16 cellular contexts compared by ENCODE assay signal in the genomic region with DNA sequence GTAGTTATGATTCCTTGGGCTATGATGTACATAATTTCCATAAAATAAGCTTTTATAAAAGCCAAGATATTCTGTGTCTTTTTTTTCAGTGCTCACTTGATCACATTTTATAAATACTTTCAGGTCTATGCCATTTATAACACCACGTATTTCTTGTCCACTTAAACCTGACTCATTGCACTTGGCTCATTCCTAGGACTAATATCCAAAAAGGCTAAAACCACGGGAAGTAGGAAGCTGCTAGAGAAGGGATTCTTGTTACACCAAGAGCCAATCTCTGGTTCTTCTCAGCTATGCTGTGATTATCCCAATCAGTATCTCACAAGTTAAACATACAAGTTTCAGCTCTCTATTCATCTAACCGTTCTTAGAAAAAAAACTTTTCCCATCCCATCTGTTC.
DNase-seq lines count a peak whose midpoint lies in the region; TF ChIP-seq lines count a peak whose summit lies in the region.
"Had no signal": no experiment of that assay in that cellular context is flagged by ENCODE, and none has a peak within 500 bp of the region (broad histone marks: within the 10 kb centered on the region; RNA-seq: fewer than 3 reads in every experiment).

No MANE protein-coding gene starts in this region.

- no peaks in the 10 kb centered on the region for H3K9me3 ChIP-seq in GM23248 (ENCODE audit: low read depth)
- H3K9me3 ChIP-seq: Peyer's patch had no signal

- peak; percentile 80 for DNase-seq in GM23248
- DNase-seq in RWPE1 (ENCODE audit: low spot score): peak; percentile 9
- DNase-seq in fibroblast of gingiva (ENCODE audit: low read depth): peak; percentile 63
- peak; percentile 61 for DNase-seq in retinal pigment epithelial cell (ENCODE audit: low read depth)
- no peak for DNase-seq in activated gamma-delta T cell (lab: John Stamatoyannopoulos, UW)
- DNase-seq in occipital lobe (lab: John Stamatoyannopoulos, UW): no peak
- no peak for DNase-seq in activated CD4-positive, alpha-beta T cell treated with anti-CD3 and anti-CD28 coated beads for 48 hours
- DNase-seq in RPMI8226: no peak
- DNase-seq: activated effector memory CD4-positive, alpha-beta T cell treated with anti-CD3 and anti-CD28 coated beads, Interleukin-2, amount 50 U/mL, for 16 hours; anterior cingulate cortex; C1 segment of cervical spinal cord; MV-4-11; naive thymus-derived CD4-positive, alpha-beta T cell; NCI-H2081 treated with DMSO at 0.1 percent for 48 hours; NCI-H526; Peyer's patch had no signal

- in situ Hi-C loops in GM23248 (cut with MboI): no loop called here

- H3K9me2 ChIP-seq in GM23248 (ENCODE audit: insufficient read depth): 0 out of 2 replicates have a peak, but pooled peaks cover 7% of the 10 kb centered on the region

- H4K20me1 ChIP-seq in GM23248 (ENCODE audit: insufficient read depth): no peaks in the 10 kb centered on the region

- H3K4me3 ChIP-seq in GM23248: no peak overlapping the region; the same call in 1 of the 2 replicates
- H3K4me3 ChIP-seq in retinal pigment epithelial cell (ENCODE audit: low read length): no peak overlapping the region
- H3K4me3 ChIP-seq: Peyer's patch had no signal

- H3K27me3 ChIP-seq in GM23248 (replicated peaks; ENCODE audit: insufficient read depth): no peaks in the 10 kb centered on the region
- H3K27me3 ChIP-seq: Peyer's patch had no signal

- H3K4me1 ChIP-seq in GM23248 (ENCODE audit: insufficient read depth): peaks cover 24% of the 10 kb centered on the region
- H3K4me1 ChIP-seq: Peyer's patch had no signal

- CTCF ChIA-PET in RWPE1 (lab: Yijun Ruan, JAX): interaction anchor here (0.6 kb wide), 1 partner anchor 1064 kb away, joined by 3 read pairs; no protein-coding TSS in a partner anchor

- POLR2A ChIA-PET in RWPE1 (lab: Yijun Ruan, JAX; ENCODE audit: low non-redundant PET): no interaction called here

- TF ChIP-seq CTCF in RWPE1 (conservative IDR thresholded peaks at IDR 0.05; ENCODE audit: low read depth) (no peak), retinal pigment epithelial cell (conservative IDR thresholded peaks at IDR 0.05; ENCODE audit: low read depth, low read length) (no peak)

- H3K9ac ChIP-seq in GM23248: no peak overlapping the region

- WGBS in GM23248 (ENCODE audit: low coverage in 1 of 2, low lambda C conversion rate in 2 of 2, missing lambda C conversion rate in 2 of 2), 2 experiments: 0 to 4% methylated on average over 3 of the region's 3 CpGs

- H3K27ac ChIP-seq in GM23248: peak overlapping the region; percentile 6; the same call in 1 of the 2 replicates
- no peak overlapping the region for H3K27ac ChIP-seq in RWPE1
- H3K27ac ChIP-seq: Peyer's patch had no signal

- H3K4me2 ChIP-seq in GM23248 (ENCODE audit: unreplicated experiment): peak overlapping the region; percentile 17

- H3K36me3 ChIP-seq in GM23248 (ENCODE audit: low read depth): no peaks in the 10 kb centered on the region
- H3K36me3 ChIP-seq: Peyer's patch had no signal

- no peaks in the 10 kb centered on the region for H3K79me2 ChIP-seq in GM23248 (ENCODE audit: insufficient read depth)

- H2AFZ ChIP-seq in GM23248: peak overlapping the region; percentile 14

- H3F3A ChIP-seq in GM23248 (ENCODE audit: insufficient read depth): peaks cover 17% of the 10 kb centered on the region; the same call in 1 of the 2 replicates

Comparison
In these comparisons a context has a peak if more than half of its experiments do, and no peak if none do; other contexts are left out.
1. DNase-seq: peak in GM23248 (single experiment), RWPE1 (single experiment), fibroblast of gingiva (single experiment) and retinal pigment epithelial cell (single experiment); none in activated gamma-delta T cell (single experiment), occipital lobe (single experiment), activated CD4-positive, alpha-beta T cell treated with anti-CD3 and anti-CD28 coated beads for 48 hours (single experiment) and RPMI8226 (single experiment).